ENCODE assay signal across 8 cellular contexts in genomic region chr1:12600880-12601633, GRCh38. TPM values are rescaled to one million over a fixed set of nuclear protein-coding genes. Genes with fewer than 3 reads are reported as not detected.
DNase-seq lines count a peak whose midpoint lies in the region; ATAC-seq and TF ChIP-seq lines count a peak whose summit lies in the region.

No MANE protein-coding gene starts in this region.

- peaks cover 66% of the 10 kb centered on the region for H4K20me1 ChIP-seq in hepatocyte (ENCODE audit: insufficient read depth, poor library complexity, severe bottlenecking)

- DNase-seq in ELF-1 (ENCODE audit: low read depth, low spot score) (peak; percentile 77), NB4 (ENCODE audit: low read depth) (peak; percentile 60), hepatocyte (ENCODE audit: low spot score) (peak; percentile 61), SKM-1 treated with dmso at 0.1 percent for 144 hours (lab: John Stamatoyannopoulos, UW; ENCODE audit: unreplicated experiment) (no peak)
- peak; percentile 40 for DNase-seq in activated effector memory CD4-positive, alpha-beta T cell treated with Interleukin-2 at 50 U/mL for 16 hours
- DNase-seq in stimulated activated CD8-positive, alpha-beta memory T cell treated with anti-CD3 and anti-CD28 coated beads, Interleukin-4, amount 100 ng/mL, for 48 hours, result peak; percentile 68

- H3K27ac ChIP-seq in hepatocyte, result no peak overlapping the region

- ATAC-seq in GM19467 (IDR thresholded peaks at IDR 0.05; ENCODE audit: unreplicated experiment), result no peak
- ATAC-seq in HG02763 (IDR thresholded peaks at IDR 0.05; ENCODE audit: unreplicated experiment), result no peak

- no peak for TF ChIP-seq POLR2A in NB4 (IDR thresholded peaks at IDR 0.05; ENCODE audit: extremely low read depth, insufficient read length)

- H2AFZ ChIP-seq in hepatocyte, result no peak overlapping the region

- no peaks in the 10 kb centered on the region for H3K9me3 ChIP-seq in hepatocyte (ENCODE audit: low read depth)

- H3K27me3 ChIP-seq in hepatocyte, result no peaks in the 10 kb centered on the region

- H3K79me2 ChIP-seq in hepatocyte, result peaks cover 92% of the 10 kb centered on the region

- H3K4me1 ChIP-seq in hepatocyte (ENCODE audit: insufficient read depth), result peaks cover 61% of the 10 kb centered on the region

- H3K4me2 ChIP-seq in hepatocyte, result no peak overlapping the region

- peak; percentile 63 for TF ChIP-seq CTCF in NB4 (IDR thresholded peaks at IDR 0.05; ENCODE audit: low read depth, low read length)
- TF ChIP-seq CTCF in hepatocyte (IDR thresholded peaks at IDR 0.05; ENCODE audit: poor library complexity), result peak; percentile 33

- WGBS in hepatocyte (ENCODE audit: low lambda C conversion rate, missing lambda C conversion rate), result 73% methylated on average over 9 of the region's 9 CpGs

- H3K36me3 ChIP-seq in hepatocyte (replicated peaks; ENCODE audit: insufficient read depth, low read depth), result no peaks in the 10 kb centered on the region

- H3K9me2 ChIP-seq in hepatocyte (replicated peaks; ENCODE audit: insufficient read depth), result no peaks in the 10 kb centered on the region

- no peak overlapping the region for H3K4me3 ChIP-seq in NB4 (ENCODE audit: low read depth, low read length)
- H3K4me3 ChIP-seq in hepatocyte, result no peak overlapping the region

RNA-seq across cellular contexts. Expression of gene DHRS3, which starts 17.0 kb away (rescaled TPM):
- 98.9 and 103 TPM in 2 replicates for total RNA-seq in hepatocyte
- 75.9 and 84.1 TPM in 2 replicates for polyA plus RNA-seq in hepatocyte

RNA-seq across cellular contexts. Expression of gene AADACL4, which starts 42.8 kb away (rescaled TPM):
- total RNA-seq in hepatocyte, result 0.20 TPM in 1 of 2 replicates, not detected in the other
- polyA plus RNA-seq in hepatocyte, result not detected in 2 replicates
